Comparison of ENCODE assay signal across 7 cellular contexts in the genomic region with DNA sequence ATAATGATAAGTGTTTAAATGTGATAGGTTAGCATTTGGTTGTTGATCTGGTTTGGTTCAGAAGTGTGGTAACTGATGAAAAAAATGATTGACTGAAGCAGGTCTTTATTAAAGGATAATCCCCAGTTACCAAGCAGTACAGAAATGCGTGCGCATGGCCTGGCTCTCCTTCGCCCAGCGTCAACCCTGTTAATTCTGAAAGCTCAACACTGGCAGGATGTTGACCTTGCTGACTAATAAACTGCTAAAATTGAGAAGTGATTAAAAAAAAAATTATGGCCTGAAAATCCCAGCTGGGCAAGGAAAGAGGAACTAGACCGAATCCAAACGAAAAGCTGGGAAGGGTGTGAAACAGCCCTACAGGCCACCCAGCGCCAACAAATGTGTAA. TPM values are rescaled to one million over a fixed set of nuclear protein-coding genes. Genes with fewer than 3 reads are reported as not detected.
DNase-seq lines count a peak whose midpoint lies in the region; ATAC-seq and TF ChIP-seq lines count a peak whose summit lies in the region.

No MANE protein-coding gene starts in this region.

- H3K27me3 Mint-ChIP-seq in osteocyte (ENCODE audit: unreplicated experiment) = no peaks in the 10 kb centered on the region

- H3K9me3 ChIP-seq in HAP-1 (no peaks in the 10 kb centered on the region), OCI-LY7 (ENCODE audit: low read length) (no peaks in the 10 kb centered on the region)

- no peak overlapping the region for H2AFZ ChIP-seq in OCI-LY7 (ENCODE audit: low read length)

- peak overlapping the region; percentile 26; the same call in 1 of the 2 replicates for H3K4me2 ChIP-seq in OCI-LY7 (ENCODE audit: low read length)

- H3K36me3 ChIP-seq in HAP-1 (replicated peaks) = 0 out of 2 replicates have a peak, but pooled peaks cover 4% of the 10 kb centered on the region
- H3K36me3 ChIP-seq in OCI-LY7 (ENCODE audit: insufficient read depth, low read length) = no peaks in the 10 kb centered on the region

- H3K4me1 ChIP-seq in HAP-1 (peaks cover 28% of the 10 kb centered on the region), OCI-LY7 (ENCODE audit: insufficient read depth, low read length, poor library complexity, severe bottlenecking) (no peaks in the 10 kb centered on the region)

- H3K27ac Mint-ChIP-seq in osteocyte (ENCODE audit: unreplicated experiment) = peak overlapping the region; percentile 89

- no peaks in the 10 kb centered on the region for H3K9me3 Mint-ChIP-seq in osteocyte (ENCODE audit: unreplicated experiment)

- H3K4me3 ChIP-seq in HAP-1 = peak overlapping the region; percentile 75
- H3K4me3 ChIP-seq in OCI-LY7 (ENCODE audit: low read depth, low read length, poor library complexity, severe bottlenecking) = no peak overlapping the region

- H3K27me3 ChIP-seq in HAP-1 (ENCODE audit: low read depth) = no peaks in the 10 kb centered on the region

- no peaks in the 10 kb centered on the region for H4K20me1 ChIP-seq in OCI-LY7 (ENCODE audit: insufficient read depth, low read length)

- no peak overlapping the region for H3K27ac ChIP-seq in OCI-LY7 (ENCODE audit: low read depth, low read length, poor library complexity, severe bottlenecking)

- in situ Hi-C loops in HAP-1 (cut with MboI; ENCODE audit: low sequenced_read_pairs) = no loop called here

- TF ChIP-seq CTCF in OCI-LY7 (conservative IDR thresholded peaks at IDR 0.05; ENCODE audit: low read length) (no peak), osteocyte (IDR thresholded peaks at IDR 0.05) (no peak)

- no peaks in the 10 kb centered on the region for H3K9me2 ChIP-seq in OCI-LY7 (ENCODE audit: insufficient read depth, low read length)

- ATAC-seq in GM18517 (IDR thresholded peaks at IDR 0.05; ENCODE audit: unreplicated experiment) (peak; percentile 51), esophagus mucosa (peak; percentile 66)

- DNase-seq in HAP-1 (ENCODE audit: low spot score in 2 of 2) (peak in 1 of 2 experiments; percentile 10), OCI-LY7 (ENCODE audit: low spot score) (no peak), osteocyte (ENCODE audit: extremely low spot score, unreplicated experiment) (no peak), mesenteric fat pad (ENCODE audit: low spot score) (no peak)
- no peak for DNase-seq in stimulated activated naive CD4-positive, alpha-beta T cell treated with Interleukin-2 at 50 U/mL for 16 hours (lab: John Stamatoyannopoulos, UW)

- CTCF ChIA-PET in OCI-LY7 (lab: Charles Lee; ENCODE audit: unreplicated experiment) = no interaction called here

- no TSS peak for BruUV-seq in OCI-LY7 (replicated peaks; lab: Mats Ljungman, UMichigan)

- no peaks in the 10 kb centered on the region for H3K36me3 Mint-ChIP-seq in osteocyte (ENCODE audit: unreplicated experiment)

- intact Hi-C loops in OCI-LY7 (cut with micrococcal nuclease; ENCODE audit: unreplicated experiment) = no loop called here

- H3K4me1 Mint-ChIP-seq in osteocyte (ENCODE audit: unreplicated experiment) = peaks cover 20% of the 10 kb centered on the region

- POLR2A ChIA-PET in OCI-LY7 (lab: Charles Lee) = no interaction called here

- H3K79me2 ChIP-seq in OCI-LY7 (ENCODE audit: insufficient read depth, low read depth, low read length) = no peaks in the 10 kb centered on the region

- peak overlapping the region; percentile 90 for H3K4me3 Mint-ChIP-seq in osteocyte (ENCODE audit: unreplicated experiment)

RNA-seq across cellular contexts. Expression of gene SHTN1, which starts 0.8 kb away (rescaled TPM):
- not detected in 2 replicates for total RNA-seq in OCI-LY7 (2014; rRNA removed; shearing (Covaris generic))
- total RNA-seq in OCI-LY7 (2022) (not detected in 2 replicates), esophagus mucosa (23.9 TPM), osteocyte (23.7 and 26.1 TPM in 2 replicates), mesenteric fat pad (21.1 TPM)

Comparison
In these comparisons a context has a peak if more than half of its experiments do, and no peak if none do; other contexts are left out.
1. RNA of gene SHTN1, which starts 0.8 kb away (total RNA-seq): 23.7 to 26.1 TPM in osteocyte, 23.9 TPM in esophagus mucosa (single experiment) and 21.1 TPM in mesenteric fat pad (single experiment); not detected in OCI-LY7; every median in the first group is over 10 times any median in the second.